ENCODE assay signal across 1 cellular context in the genomic region with DNA sequence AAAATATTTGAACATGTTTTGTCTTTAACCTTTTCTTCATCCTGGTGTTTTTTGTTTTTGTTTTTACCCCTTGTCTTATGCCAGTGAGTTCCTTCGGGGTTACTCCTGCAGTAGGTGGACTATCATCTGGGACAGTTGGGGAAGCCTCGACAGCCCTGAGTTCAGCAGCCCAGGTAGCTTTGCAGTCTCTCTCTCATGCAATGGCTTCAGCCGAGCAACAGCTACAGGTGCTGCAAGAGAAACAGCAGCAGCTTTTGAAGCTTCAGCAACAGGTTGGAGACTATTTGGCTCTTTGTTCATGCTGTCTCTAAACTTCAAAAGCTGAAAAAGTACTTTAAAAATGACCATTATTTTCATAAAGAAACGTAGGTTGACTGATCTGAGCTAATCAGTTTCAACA.
TF ChIP-seq lines count a peak whose summit lies in the region.

No MANE protein-coding gene starts in this region.

TF ChIP-seq in HepG2, 621 proteins besides CTCF, POLR2A, EP300 and RAD21 (continued from another document):
- TF ChIP-seq, protein P1, sequence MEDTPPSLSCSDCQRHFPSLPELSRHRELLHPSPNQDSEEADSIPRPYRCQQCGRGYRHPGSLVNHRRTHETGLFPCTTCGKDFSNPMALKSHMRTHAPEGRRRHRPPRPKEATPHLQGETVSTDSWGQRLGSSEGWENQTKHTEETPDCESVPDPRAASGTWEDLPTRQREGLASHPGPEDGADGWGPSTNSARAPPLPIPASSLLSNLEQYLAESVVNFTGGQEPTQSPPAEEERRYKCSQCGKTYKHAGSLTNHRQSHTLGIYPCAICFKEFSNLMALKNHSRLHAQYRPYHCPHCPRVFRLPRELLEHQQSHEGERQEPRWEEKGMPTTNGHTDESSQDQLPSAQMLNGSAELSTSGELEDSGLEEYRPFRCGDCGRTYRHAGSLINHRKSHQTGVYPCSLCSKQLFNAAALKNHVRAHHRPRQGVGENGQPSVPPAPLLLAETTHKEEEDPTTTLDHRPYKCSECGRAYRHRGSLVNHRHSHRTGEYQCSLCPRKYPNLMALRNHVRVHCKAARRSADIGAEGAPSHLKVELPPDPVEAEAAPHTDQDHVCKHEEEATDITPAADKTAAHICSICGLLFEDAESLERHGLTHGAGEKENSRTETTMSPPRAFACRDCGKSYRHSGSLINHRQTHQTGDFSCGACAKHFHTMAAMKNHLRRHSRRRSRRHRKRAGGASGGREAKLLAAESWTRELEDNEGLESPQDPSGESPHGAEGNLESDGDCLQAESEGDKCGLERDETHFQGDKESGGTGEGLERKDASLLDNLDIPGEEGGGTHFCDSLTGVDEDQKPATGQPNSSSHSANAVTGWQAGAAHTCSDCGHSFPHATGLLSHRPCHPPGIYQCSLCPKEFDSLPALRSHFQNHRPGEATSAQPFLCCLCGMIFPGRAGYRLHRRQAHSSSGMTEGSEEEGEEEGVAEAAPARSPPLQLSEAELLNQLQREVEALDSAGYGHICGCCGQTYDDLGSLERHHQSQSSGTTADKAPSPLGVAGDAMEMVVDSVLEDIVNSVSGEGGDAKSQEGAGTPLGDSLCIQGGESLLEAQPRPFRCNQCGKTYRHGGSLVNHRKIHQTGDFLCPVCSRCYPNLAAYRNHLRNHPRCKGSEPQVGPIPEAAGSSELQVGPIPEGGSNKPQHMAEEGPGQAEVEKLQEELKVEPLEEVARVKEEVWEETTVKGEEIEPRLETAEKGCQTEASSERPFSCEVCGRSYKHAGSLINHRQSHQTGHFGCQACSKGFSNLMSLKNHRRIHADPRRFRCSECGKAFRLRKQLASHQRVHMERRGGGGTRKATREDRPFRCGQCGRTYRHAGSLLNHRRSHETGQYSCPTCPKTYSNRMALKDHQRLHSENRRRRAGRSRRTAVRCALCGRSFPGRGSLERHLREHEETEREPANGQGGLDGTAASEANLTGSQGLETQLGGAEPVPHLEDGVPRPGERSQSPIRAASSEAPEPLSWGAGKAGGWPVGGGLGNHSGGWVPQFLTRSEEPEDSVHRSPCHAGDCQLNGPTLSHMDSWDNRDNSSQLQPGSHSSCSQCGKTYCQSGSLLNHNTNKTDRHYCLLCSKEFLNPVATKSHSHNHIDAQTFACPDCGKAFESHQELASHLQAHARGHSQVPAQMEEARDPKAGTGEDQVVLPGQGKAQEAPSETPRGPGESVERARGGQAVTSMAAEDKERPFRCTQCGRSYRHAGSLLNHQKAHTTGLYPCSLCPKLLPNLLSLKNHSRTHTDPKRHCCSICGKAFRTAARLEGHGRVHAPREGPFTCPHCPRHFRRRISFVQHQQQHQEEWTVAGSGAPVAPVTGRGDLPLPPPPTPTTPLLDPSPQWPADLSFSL (CRISPR knock-in tag; IDR thresholded peaks at IDR 0.05), result no peak
- peak; percentile 66 for TF ChIP-seq RBM22 (optimal IDR thresholded peaks at IDR 0.05; ENCODE audit: low read length)
- no peak for TF ChIP-seq EHMT2 (IDR thresholded peaks at IDR 0.05; ENCODE audit: borderline replicate concordance, low read depth, low read length)
